12 cellular contexts compared by ENCODE assay signal in the genomic region with DNA sequence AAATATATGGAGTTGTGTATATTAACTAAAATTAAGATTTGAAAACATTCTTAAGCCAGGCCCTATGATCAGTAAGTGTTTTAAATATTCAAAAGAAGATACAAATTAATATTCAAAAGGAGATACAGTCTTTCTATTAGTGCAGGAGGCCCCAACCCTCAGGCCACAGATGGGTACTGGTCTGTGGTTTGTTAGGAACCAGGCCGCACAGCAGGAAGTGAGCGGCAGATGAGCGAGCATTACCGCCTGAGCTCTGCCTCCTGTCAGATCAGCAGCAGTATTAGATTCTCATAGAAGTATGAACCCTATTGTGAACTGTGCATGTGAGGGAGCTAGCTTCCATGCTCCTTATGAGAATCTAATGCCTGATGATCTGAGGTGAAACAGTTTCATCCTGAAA.
DNase-seq lines count a peak whose midpoint lies in the region; ATAC-seq and TF ChIP-seq lines count a peak whose summit lies in the region.
"Had no signal": no experiment of that assay in that cellular context is flagged by ENCODE, and none has a peak within 500 bp of the region (broad histone marks: within the 10 kb centered on the region; RNA-seq: fewer than 3 reads in every experiment).

No MANE protein-coding gene starts in this region.

- no peaks in the 10 kb centered on the region for H3K27me3 Mint-ChIP-seq in activated B cell treated with CpG ODN at 0.5 μM for 24 hours

- peaks cover 92% of the 10 kb centered on the region for H3K4me1 Mint-ChIP-seq in activated B cell treated with CpG ODN at 0.5 μM for 24 hours

- no peaks in the 10 kb centered on the region for H3K4me1 ChIP-seq in mucosa of descending colon (ENCODE audit: low read depth)

- TF ChIP-seq CTCF in activated B cell treated with CpG ODN at 0.5 μM for 24 hours (IDR thresholded peaks at IDR 0.05) (no peak), mucosa of descending colon (IDR thresholded peaks at IDR 0.05) (no peak)

- POLR2A ChIA-PET in activated B cell treated with CpG ODN at 0.5 μM for 24 hours (lab: Charles Lee): interaction anchor here (0.7 to 5.5 kb wide), 8 partner anchors 11 to 232 kb away, joined by 3 to 88 read pairs (median 6); partner anchors contain the start of gene FOXO1

- H3K9me3 ChIP-seq in mucosa of descending colon: no peaks in the 10 kb centered on the region
- H3K9me3 ChIP-seq: Caco-2, esophagus muscularis mucosa, left ventricle myocardium inferior had no signal

- CTCF ChIA-PET in activated B cell treated with CpG ODN at 0.5 μM for 24 hours (lab: Charles Lee): interaction anchor here (0.7 to 2.4 kb wide), 3 partner anchors 11 to 364 kb away, joined by 3 to 8 read pairs (median 4); no protein-coding TSS in a partner anchor

- peak overlapping the region; percentile 60 for H3K4me3 Mint-ChIP-seq in activated B cell treated with CpG ODN at 0.5 μM for 24 hours

- no peaks in the 10 kb centered on the region for H3K36me3 ChIP-seq in mucosa of descending colon (ENCODE audit: low read depth)
- H3K36me3 ChIP-seq: esophagus muscularis mucosa, left ventricle myocardium inferior had no signal

- ATAC-seq in HG02798 (IDR thresholded peaks at IDR 0.05; ENCODE audit: poor library complexity, unreplicated experiment): peak; percentile 61
- peak; percentile 68 for ATAC-seq in activated B cell treated with CpG ODN at 0.5 μM for 24 hours (ENCODE audit: low read depth)
- ATAC-seq in mucosa of descending colon: peak; percentile 70
- ATAC-seq in GM18520 (IDR thresholded peaks at IDR 0.05; ENCODE audit: unreplicated experiment): no peak

- DNase-seq in GDM1 (lab: John Stamatoyannopoulos, UW) (peak; percentile 32), activated B cell treated with CpG ODN at 0.5 μM for 24 hours (no peak), mucosa of descending colon (peak; percentile 38 to 68 (median 43)), dermis blood vessel endothelial cell (no peak), GM19240 (ENCODE audit: insufficient read length, low spot score) (no peak), iPS-NIHi7 (ENCODE audit: extremely low spot score) (no peak)
- DNase-seq: Caco-2, left ventricle myocardium inferior had no signal

- intact Hi-C loops in activated B cell treated with CpG ODN at 0.5 μM for 24 hours (cut with micrococcal nuclease): loop anchor here (10.0 kb wide), 1 partner anchor 341 kb away; the partner anchor contains the start of gene MRPS31
- intact Hi-C loops in mucosa of descending colon (cut with DNase I, micrococcal nuclease): no loop called here

- no peak overlapping the region for H3K4me3 ChIP-seq in mucosa of descending colon
- H3K4me3 ChIP-seq: esophagus muscularis mucosa, left ventricle myocardium inferior had no signal

- no peaks in the 10 kb centered on the region for H3K36me3 Mint-ChIP-seq in activated B cell treated with CpG ODN at 0.5 μM for 24 hours (ENCODE audit: low read depth)

- H3K9me3 Mint-ChIP-seq in activated B cell treated with CpG ODN at 0.5 μM for 24 hours: no peaks in the 10 kb centered on the region

- H3K27ac Mint-ChIP-seq in activated B cell treated with CpG ODN at 0.5 μM for 24 hours: peak overlapping the region; percentile 89
- H3K27ac Mint-ChIP-seq: activated naive CD4-positive, alpha-beta T cell treated with anti-CD3 and anti-CD28 coated beads, Interleukin-2, amount 50 U/mL, for 72 hours had no signal

Comparison
In these comparisons a context has a peak if more than half of its experiments do, and no peak if none do; other contexts are left out.
1. DNase-seq: peak in GDM1 (single experiment) and mucosa of descending colon (3 of 3); none in activated B cell treated with CpG ODN at 0.5 μM for 24 hours (single experiment), dermis blood vessel endothelial cell (single experiment), GM19240 (single experiment) and iPS-NIHi7 (single experiment).